ENCODE assay signal across 8 cellular contexts in genomic region chr1:5992814-5993552, GRCh38. TPM values are rescaled to one million over a fixed set of nuclear protein-coding genes. Genes with fewer than 3 reads are reported as not detected.
DNase-seq lines count a peak whose midpoint lies in the region; ATAC-seq and TF ChIP-seq lines count a peak whose summit lies in the region.

No MANE protein-coding gene starts in this region.

- H3K27me3 Mint-ChIP-seq in T-helper 17 cell, result no peaks in the 10 kb centered on the region

- H3K9me3 ChIP-seq in T-helper 17 cell (ENCODE audit: control insufficient read depth, low read length, poor library complexity, severe bottlenecking) (no peaks in the 10 kb centered on the region), neuron (ENCODE audit: low read length) (no peaks in the 10 kb centered on the region)

- peak overlapping the region; percentile 89 for H3K4me3 ChIP-seq in epithelial cell of proximal tubule (ENCODE audit: low read depth, low read length)
- H3K4me3 ChIP-seq in neuron (ENCODE audit: low read length), result peak overlapping the region; percentile 61

- peak overlapping the region; percentile 99 for H3K4me3 Mint-ChIP-seq in T-helper 17 cell

- peaks cover 31% of the 10 kb centered on the region for H3K4me1 Mint-ChIP-seq in T-helper 17 cell

- no peaks in the 10 kb centered on the region for H3K27me3 ChIP-seq in neuron (ENCODE audit: insufficient read depth, low read length)

- peak; percentile 64 for DNase-seq in GM03348 (ENCODE audit: low spot score)
- no peak for DNase-seq in T-helper 17 cell
- DNase-seq in epithelial cell of proximal tubule (ENCODE audit: low read depth), result no peak
- no peak for DNase-seq in dermis blood vessel endothelial cell

- no peak overlapping the region for H2AFZ ChIP-seq in neuron (ENCODE audit: low read depth, low read length)

- peaks cover 2% of the 10 kb centered on the region for H3K36me3 Mint-ChIP-seq in T-helper 17 cell (ENCODE audit: low read depth)

- peaks cover 30% of the 10 kb centered on the region for H3K4me1 ChIP-seq in neuron (ENCODE audit: insufficient read depth, low read length)

- no peak for TF ChIP-seq CTCF in epithelial cell of proximal tubule (conservative IDR thresholded peaks at IDR 0.05; ENCODE audit: low read depth, low read length)

- ATAC-seq in HG02938 (IDR thresholded peaks at IDR 0.05; ENCODE audit: unreplicated experiment) (peak; percentile 6), T-helper 17 cell (no peak), GM18870 (IDR thresholded peaks at IDR 0.05; ENCODE audit: unreplicated experiment) (no peak), GM21737 (IDR thresholded peaks at IDR 0.05; ENCODE audit: unreplicated experiment) (no peak)

- H3K36me3 ChIP-seq in neuron (ENCODE audit: insufficient read depth, low read length), result peaks cover 5% of the 10 kb centered on the region

- H3K27ac Mint-ChIP-seq in T-helper 17 cell, result peak overlapping the region; percentile 94

RNA-seq across cellular contexts. Expression of gene NPHP4, which starts 0.8 kb away (rescaled TPM):
- 10 to 100 TPM in 1 of 2 donors, 1 to 10 TPM in 1; 9.9 to 14.1 TPM for total RNA-seq in T-helper 17 cell
- 7.5 and 8.8 TPM in 2 replicates for total RNA-seq in epithelial cell of proximal tubule
- 5.1 and 5.8 TPM in 2 replicates for total RNA-seq in dermis blood vessel endothelial cell

RNA-seq across cellular contexts. Expression of gene KCNAB2, which starts 52.7 kb away (rescaled TPM):
- total RNA-seq in T-helper 17 cell (100 to 1,000 TPM; 203 to 207 TPM), epithelial cell of proximal tubule (0.72 and 3.3 TPM in 2 replicates), dermis blood vessel endothelial cell (2.5 and 2.9 TPM in 2 replicates)

Comparison
In these comparisons a context has a peak if more than half of its experiments do, and no peak if none do; other contexts are left out.
1. RNA of gene KCNAB2, which starts 52.7 kb away (total RNA-seq): 203 to 207 TPM in T-helper 17 cell; 0.72 to 3.3 TPM in epithelial cell of proximal tubule and 2.5 to 2.9 TPM in dermis blood vessel endothelial cell; every median in the first group is over 10 times any median in the second.